In the genomic region with DNA sequence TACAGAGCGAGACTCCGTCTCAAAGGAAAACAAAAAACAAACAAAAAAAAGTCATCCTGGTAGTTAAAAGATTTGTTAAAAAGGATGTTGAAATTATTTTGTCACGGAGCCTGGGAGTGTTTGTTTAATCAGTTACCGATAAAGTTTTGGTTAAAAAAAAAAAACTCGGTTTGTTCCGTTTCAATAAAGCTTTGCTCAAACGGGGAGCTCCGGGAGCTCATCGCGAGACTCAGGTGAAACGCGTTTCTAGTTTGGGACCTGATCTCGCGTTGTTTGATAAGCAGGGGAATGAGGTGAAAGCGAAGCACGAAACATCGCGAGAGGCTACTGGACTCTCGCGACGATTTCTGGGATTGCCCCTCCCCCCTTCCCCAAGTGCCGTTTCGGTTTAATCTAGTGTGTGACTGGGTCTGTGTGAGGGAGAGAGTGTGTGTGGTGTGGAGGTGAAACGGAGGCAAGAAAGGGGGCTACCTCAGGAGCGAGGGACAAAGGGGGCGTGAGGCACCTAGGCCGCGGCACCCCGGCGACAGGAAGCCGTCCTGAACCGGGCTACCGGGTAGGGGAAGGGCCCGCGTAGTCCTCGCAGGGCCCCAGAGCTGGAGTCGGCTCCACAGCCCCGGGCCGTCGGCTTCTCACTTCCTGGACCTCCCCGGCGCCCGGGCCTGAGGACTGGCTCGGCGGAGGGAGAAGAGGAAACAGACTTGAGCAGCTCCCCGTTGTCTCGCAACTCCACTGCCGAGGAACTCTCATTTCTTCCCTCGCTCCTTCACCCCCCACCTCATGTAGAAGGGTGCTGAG, we compare ENCODE assay signal across 1 cellular context.
TF ChIP-seq lines count a peak whose summit lies in the region.

CDK12 (plus strand) TSS at position 374 of the 798 bp plus-strand sequence. CDS start 586 bp downstream, outside the sequence.

TF ChIP-seq in HEK293, 187 proteins besides CTCF, POLR2A, EP300 and RAD21 (continued from another document and continues in another):
- no peak for TF ChIP-seq ZNF16 (tag by site-specific recombination; IDR thresholded peaks at IDR 0.05; ENCODE audit: low read depth)
- TF ChIP-seq ZNF423 (tag by site-specific recombination; IDR thresholded peaks at IDR 0.05) = no peak; the same call in 1 of the 2 replicates
- no peak for TF ChIP-seq EGR2 (tag by site-specific recombination; IDR thresholded peaks at IDR 0.05; ENCODE audit: low read depth)
- TF ChIP-seq ZNF529 (tag by site-specific recombination; IDR thresholded peaks at IDR 0.05; ENCODE audit: insufficient replicate concordance) = no peak
- TF ChIP-seq ZNF398 (tag by site-specific recombination; IDR thresholded peaks at IDR 0.05) = no peak; the same call in 1 of the 2 replicates
- TF ChIP-seq ZNF311 (tag by site-specific recombination; IDR thresholded peaks at IDR 0.05; ENCODE audit: borderline replicate concordance) = no peak
- 0 out of 2 replicates have a peak, but pooled peaks have one; percentile 66 for TF ChIP-seq ZBTB1 (tag by site-specific recombination; IDR thresholded peaks at IDR 0.05)
- TF ChIP-seq REPIN1 (tag by site-specific recombination; IDR thresholded peaks at IDR 0.05; ENCODE audit: low read depth) = peak; percentile 93; the same call in 1 of the 2 replicates
- TF ChIP-seq IKZF3 (tag by site-specific recombination; IDR thresholded peaks at IDR 0.05) = peak; percentile 71
- no peak for TF ChIP-seq HOXA7 (CRISPR knock-in tag; IDR thresholded peaks at IDR 0.05; ENCODE audit: borderline replicate concordance)
- no peak for TF ChIP-seq ZNF221 (tag by site-specific recombination; IDR thresholded peaks at IDR 0.05; ENCODE audit: borderline replicate concordance)
- TF ChIP-seq ZNF624 (tag by site-specific recombination; IDR thresholded peaks at IDR 0.05) = no peak
- peak; percentile 96 for TF ChIP-seq ZNF501 (tag by site-specific recombination; IDR thresholded peaks at IDR 0.05)
- no peak for TF ChIP-seq ZNF133 (tag by site-specific recombination; IDR thresholded peaks at IDR 0.05)
- TF ChIP-seq KLF16 (tag by site-specific recombination; IDR thresholded peaks at IDR 0.05) = peak; percentile 99
- peak; percentile 91 for TF ChIP-seq ZFP37 (tag by site-specific recombination; IDR thresholded peaks at IDR 0.05)
- peak; percentile 99 for TF ChIP-seq ZNF362 (tag by site-specific recombination; IDR thresholded peaks at IDR 0.05)
- TF ChIP-seq GLIS2 (tag by site-specific recombination; IDR thresholded peaks at IDR 0.05) = peak; percentile 35; the same call in 1 of the 2 replicates
- TF ChIP-seq, protein P1, sequence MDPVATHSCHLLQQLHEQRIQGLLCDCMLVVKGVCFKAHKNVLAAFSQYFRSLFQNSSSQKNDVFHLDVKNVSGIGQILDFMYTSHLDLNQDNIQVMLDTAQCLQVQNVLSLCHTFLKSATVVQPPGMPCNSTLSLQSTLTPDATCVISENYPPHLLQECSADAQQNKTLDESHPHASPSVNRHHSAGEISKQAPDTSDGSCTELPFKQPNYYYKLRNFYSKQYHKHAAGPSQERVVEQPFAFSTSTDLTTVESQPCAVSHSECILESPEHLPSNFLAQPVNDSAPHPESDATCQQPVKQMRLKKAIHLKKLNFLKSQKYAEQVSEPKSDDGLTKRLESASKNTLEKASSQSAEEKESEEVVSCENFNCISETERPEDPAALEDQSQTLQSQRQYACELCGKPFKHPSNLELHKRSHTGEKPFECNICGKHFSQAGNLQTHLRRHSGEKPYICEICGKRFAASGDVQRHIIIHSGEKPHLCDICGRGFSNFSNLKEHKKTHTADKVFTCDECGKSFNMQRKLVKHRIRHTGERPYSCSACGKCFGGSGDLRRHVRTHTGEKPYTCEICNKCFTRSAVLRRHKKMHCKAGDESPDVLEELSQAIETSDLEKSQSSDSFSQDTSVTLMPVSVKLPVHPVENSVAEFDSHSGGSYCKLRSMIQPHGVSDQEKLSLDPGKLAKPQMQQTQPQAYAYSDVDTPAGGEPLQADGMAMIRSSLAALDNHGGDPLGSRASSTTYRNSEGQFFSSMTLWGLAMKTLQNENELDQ (tag by site-specific recombination; IDR thresholded peaks at IDR 0.05; ENCODE audit: low read depth) = no peak
- TF ChIP-seq ZNF366 (tag by site-specific recombination; conservative IDR thresholded peaks at IDR 0.05) = peak; percentile 89
- no peak for TF ChIP-seq FEZF1 (tag by site-specific recombination; IDR thresholded peaks at IDR 0.05)
- 0 out of 2 replicates have a peak, but pooled peaks have one; percentile 70 for TF ChIP-seq YY1 (tag by site-specific recombination; IDR thresholded peaks at IDR 0.05)
- TF ChIP-seq ZNF391 (tag by site-specific recombination; IDR thresholded peaks at IDR 0.05; ENCODE audit: borderline replicate concordance, low read depth) = peak; percentile 66; the same call in 1 of the 2 replicates
- TF ChIP-seq PRDM2 (tag by site-specific recombination; IDR thresholded peaks at IDR 0.05; ENCODE audit: borderline replicate concordance) = no peak
- TF ChIP-seq ZNF623 (tag by site-specific recombination; IDR thresholded peaks at IDR 0.05) = peak; percentile 31; the same call in 1 of the 2 replicates
- no peak for TF ChIP-seq ZNF266 (tag by site-specific recombination; IDR thresholded peaks at IDR 0.05; ENCODE audit: low read depth)
- peak; percentile 81; the same call in 1 of the 2 replicates for TF ChIP-seq ZNF610 (tag by site-specific recombination; IDR thresholded peaks at IDR 0.05; ENCODE audit: borderline replicate concordance)
- TF ChIP-seq ZNF792 (tag by site-specific recombination; IDR thresholded peaks at IDR 0.05) = peak; percentile 71; the same call in 1 of the 2 replicates
- peak; percentile 59; the same call in 1 of the 2 replicates for TF ChIP-seq OVOL3 (tag by site-specific recombination; IDR thresholded peaks at IDR 0.05)
- no peak for TF ChIP-seq ZNF112 (tag by site-specific recombination; IDR thresholded peaks at IDR 0.05)
- no peak for TF ChIP-seq ZNF791 (tag by site-specific recombination; IDR thresholded peaks at IDR 0.05)
- no peak for TF ChIP-seq ZNF248 (tag by site-specific recombination; IDR thresholded peaks at IDR 0.05)
- TF ChIP-seq ZNF654 (tag by site-specific recombination; IDR thresholded peaks at IDR 0.05; ENCODE audit: low read depth) = no peak
- no peak for TF ChIP-seq ZNF214 (tag by site-specific recombination; IDR thresholded peaks at IDR 0.05; ENCODE audit: borderline replicate concordance)
- TF ChIP-seq, protein P2, sequence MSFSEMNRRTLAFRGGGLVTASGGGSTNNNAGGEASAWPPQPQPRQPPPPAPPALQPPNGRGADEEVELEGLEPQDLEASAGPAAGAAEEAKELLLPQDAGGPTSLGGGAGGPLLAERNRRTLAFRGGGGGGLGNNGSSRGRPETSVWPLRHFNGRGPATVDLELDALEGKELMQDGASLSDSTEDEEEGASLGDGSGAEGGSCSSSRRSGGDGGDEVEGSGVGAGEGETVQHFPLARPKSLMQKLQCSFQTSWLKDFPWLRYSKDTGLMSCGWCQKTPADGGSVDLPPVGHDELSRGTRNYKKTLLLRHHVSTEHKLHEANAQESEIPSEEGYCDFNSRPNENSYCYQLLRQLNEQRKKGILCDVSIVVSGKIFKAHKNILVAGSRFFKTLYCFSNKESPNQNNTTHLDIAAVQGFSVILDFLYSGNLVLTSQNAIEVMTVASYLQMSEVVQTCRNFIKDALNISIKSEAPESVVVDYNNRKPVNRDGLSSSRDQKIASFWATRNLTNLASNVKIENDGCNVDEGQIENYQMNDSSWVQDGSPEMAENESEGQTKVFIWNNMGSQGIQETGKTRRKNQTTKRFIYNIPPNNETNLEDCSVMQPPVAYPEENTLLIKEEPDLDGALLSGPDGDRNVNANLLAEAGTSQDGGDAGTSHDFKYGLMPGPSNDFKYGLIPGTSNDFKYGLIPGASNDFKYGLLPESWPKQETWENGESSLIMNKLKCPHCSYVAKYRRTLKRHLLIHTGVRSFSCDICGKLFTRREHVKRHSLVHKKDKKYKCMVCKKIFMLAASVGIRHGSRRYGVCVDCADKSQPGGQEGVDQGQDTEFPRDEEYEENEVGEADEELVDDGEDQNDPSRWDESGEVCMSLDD (tag by site-specific recombination; IDR thresholded peaks at IDR 0.05) = peak; percentile 72
- TF ChIP-seq, protein P3, sequence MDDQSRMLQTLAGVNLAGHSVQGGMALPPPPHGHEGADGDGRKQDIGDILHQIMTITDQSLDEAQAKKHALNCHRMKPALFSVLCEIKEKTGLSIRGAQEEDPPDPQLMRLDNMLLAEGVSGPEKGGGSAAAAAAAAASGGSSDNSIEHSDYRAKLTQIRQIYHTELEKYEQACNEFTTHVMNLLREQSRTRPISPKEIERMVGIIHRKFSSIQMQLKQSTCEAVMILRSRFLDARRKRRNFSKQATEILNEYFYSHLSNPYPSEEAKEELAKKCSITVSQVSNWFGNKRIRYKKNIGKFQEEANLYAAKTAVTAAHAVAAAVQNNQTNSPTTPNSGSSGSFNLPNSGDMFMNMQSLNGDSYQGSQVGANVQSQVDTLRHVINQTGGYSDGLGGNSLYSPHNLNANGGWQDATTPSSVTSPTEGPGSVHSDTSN (CRISPR knock-in tag; IDR thresholded peaks at IDR 0.05) = peak; percentile 84
- TF ChIP-seq ZBTB7A (tag by site-specific recombination; IDR thresholded peaks at IDR 0.05; ENCODE audit: low read depth) = peak; percentile 73; the same call in 1 of the 2 replicates
- TF ChIP-seq ZEB2 (tag by site-specific recombination; IDR thresholded peaks at IDR 0.05) = peak; percentile 92
